In genomic region chr2:225486226-225486625, GRCh38 we compare ENCODE assay signal across 21 cellular contexts.
"Had no signal": no experiment of that assay in that cellular context is flagged by ENCODE, and none has a peak within 500 bp of the region (broad histone marks: within the 10 kb centered on the region; RNA-seq: fewer than 3 reads in every experiment).

No MANE protein-coding gene starts in this region.

- H3K27ac Mint-ChIP-seq: naive thymus-derived CD8-positive, alpha-beta T cell; neural progenitor cell; stimulated activated naive B cell treated with anti-CD40 and anti-IgM and Interleukin-4, amounts not matched to agents 10 μg/mL and 1 μg/mL and 100 μg/mL, for 72 hours; stimulated activated naive CD8-positive, alpha-beta T cell treated with anti-CD3 and anti-CD28 coated beads, Interleukin-15, amount 100 ng/mL, for 72 hours had no signal

- H3K9me3 Mint-ChIP-seq: neural progenitor cell; stimulated activated naive CD8-positive, alpha-beta T cell treated with anti-CD3 and anti-CD28 coated beads, Interleukin-15, amount 100 ng/mL, for 72 hours had no signal

- DNase-seq: colonic mucosa; dermis blood vessel endothelial cell; foreskin keratinocyte; hippocampal formation; kidney glomerular epithelial cell; mucosa of descending colon; naive thymus-derived CD8-positive, alpha-beta T cell; retina; sigmoid colon; stimulated activated CD4-positive, alpha-beta T cell treated with anti-CD3 and anti-CD28 coated beads, Interleukin-2, amount 100 ng/mL, for 24 hours; stimulated activated CD4-positive, alpha-beta T cell treated with anti-CD3 and anti-CD28 coated beads, Interleukin-4, amount 100 ng/mL, for 4 hours; stimulated activated naive B cell treated with anti-CD40 and anti-IgM and Interleukin-4, amounts not matched to agents 10 μg/mL and 1 μg/mL and 100 μg/mL, for 72 hours; stimulated activated naive CD8-positive, alpha-beta T cell treated with anti-CD3 and anti-CD28 coated beads, Interleukin-15, amount 100 ng/mL, for 72 hours; testis; upper lobe of right lung had no signal

- H3K27ac ChIP-seq: colonic mucosa, foreskin keratinocyte, neural progenitor cell, parathyroid adenoma, prostate gland, sigmoid colon, skin epidermis, testis, tibial nerve, upper lobe of right lung, vagina had no signal

- H3K4me3 Mint-ChIP-seq: naive thymus-derived CD8-positive, alpha-beta T cell; neural progenitor cell; stimulated activated naive B cell treated with anti-CD40 and anti-IgM and Interleukin-4, amounts not matched to agents 10 μg/mL and 1 μg/mL and 100 μg/mL, for 72 hours; stimulated activated naive CD8-positive, alpha-beta T cell treated with anti-CD3 and anti-CD28 coated beads, Interleukin-15, amount 100 ng/mL, for 72 hours had no signal

- H3K36me3 Mint-ChIP-seq: neural progenitor cell; stimulated activated naive B cell treated with anti-CD40 and anti-IgM and Interleukin-4, amounts not matched to agents 10 μg/mL and 1 μg/mL and 100 μg/mL, for 72 hours had no signal

- H3K27me3 Mint-ChIP-seq: stimulated activated naive B cell treated with anti-CD40 and anti-IgM and Interleukin-4, amounts not matched to agents 10 μg/mL and 1 μg/mL and 100 μg/mL, for 72 hours; stimulated activated naive CD8-positive, alpha-beta T cell treated with anti-CD3 and anti-CD28 coated beads, Interleukin-15, amount 100 ng/mL, for 72 hours had no signal

- H3K4me1 Mint-ChIP-seq: naive thymus-derived CD8-positive, alpha-beta T cell; stimulated activated naive B cell treated with anti-CD40 and anti-IgM and Interleukin-4, amounts not matched to agents 10 μg/mL and 1 μg/mL and 100 μg/mL, for 72 hours; stimulated activated naive CD8-positive, alpha-beta T cell treated with anti-CD3 and anti-CD28 coated beads, Interleukin-15, amount 100 ng/mL, for 72 hours had no signal

- ATAC-seq: foreskin keratinocyte; mucosa of descending colon; naive thymus-derived CD8-positive, alpha-beta T cell; stimulated activated naive B cell treated with anti-CD40 and anti-IgM and Interleukin-4, amounts not matched to agents 10 μg/mL and 1 μg/mL and 100 μg/mL, for 72 hours; stimulated activated naive CD8-positive, alpha-beta T cell treated with anti-CD3 and anti-CD28 coated beads, Interleukin-15, amount 100 ng/mL, for 72 hours; upper lobe of right lung had no signal
